Comparison of ENCODE assay signal across 16 cellular contexts in the genomic region with DNA sequence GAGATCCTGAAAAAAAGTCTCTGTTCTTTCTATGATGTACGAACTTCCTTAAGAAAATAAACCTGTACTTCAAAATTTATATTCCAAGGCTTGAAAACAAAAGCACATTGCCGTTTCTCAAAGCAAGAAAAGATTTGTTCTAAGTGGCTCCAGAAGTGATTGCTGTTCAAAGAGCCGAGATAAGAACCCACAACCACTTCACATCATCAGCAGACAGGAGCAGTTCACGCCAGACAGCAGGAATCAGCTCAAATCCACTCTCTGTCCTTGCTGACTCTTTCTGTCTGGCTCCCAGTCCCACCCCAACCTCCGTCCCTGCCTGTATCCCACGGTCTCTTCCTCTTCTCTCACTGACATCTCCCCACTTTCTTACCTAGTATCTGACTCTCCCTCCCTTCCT.
DNase-seq lines count a peak whose midpoint lies in the region; ATAC-seq and TF ChIP-seq lines count a peak whose summit lies in the region.
"Had no signal": no experiment of that assay in that cellular context is flagged by ENCODE, and none has a peak within 500 bp of the region (broad histone marks: within the 10 kb centered on the region; RNA-seq: fewer than 3 reads in every experiment).

No MANE protein-coding gene starts in this region.

- TF ChIP-seq CTCF in right atrium auricular region (IDR thresholded peaks at IDR 0.05), result no peak
- TF ChIP-seq CTCF in brain microvascular endothelial cell (IDR thresholded peaks at IDR 0.05; ENCODE audit: low read depth, low read length, missing control alignments), result no peak
- TF ChIP-seq CTCF in left lung (IDR thresholded peaks at IDR 0.05), result no peak
- no peak for TF ChIP-seq CTCF in thoracic aorta (IDR thresholded peaks at IDR 0.05)
- no peak for TF ChIP-seq CTCF in natural killer cell (IDR thresholded peaks at IDR 0.05)

- peak overlapping the region in 1 of 2 donors; percentile 40 for H3K27ac ChIP-seq in right atrium auricular region
- H3K27ac ChIP-seq in brain microvascular endothelial cell, result peak overlapping the region; percentile 26
- H3K27ac ChIP-seq in left lung, result no peak overlapping the region
- peak overlapping the region in 1 of 2 donors; percentile 25 for H3K27ac ChIP-seq in thoracic aorta
- H3K27ac ChIP-seq: C4-2B, RWPE1 had no signal

- H3K9me3 ChIP-seq in right atrium auricular region (no peaks in the 10 kb centered on the region), left lung (no peaks in the 10 kb centered on the region), thoracic aorta (no peaks in the 10 kb centered on the region)

- H3K4me3 ChIP-seq in right atrium auricular region (no peak overlapping the region), brain microvascular endothelial cell (ENCODE audit: low read depth, low read length) (no peak overlapping the region), left lung (no peak overlapping the region), thoracic aorta (peak overlapping the region; percentile 50)

- H3K36me3 Mint-ChIP-seq in natural killer cell, result no peaks in the 10 kb centered on the region

- H3K4me3 Mint-ChIP-seq in natural killer cell, result no peak overlapping the region

- DNase-seq in Right ventricle myocardium superior (no peak), right atrium auricular region (ENCODE audit: low spot score) (no peak), brain microvascular endothelial cell (peak; percentile 73), left lung (no peak), thoracic aorta (ENCODE audit: low spot score) (no peak), natural killer cell (no peak), NCI-H2081 treated with DMSO at 0.1 percent for 48 hours (lab: John Stamatoyannopoulos, UW) (no peak)
- DNase-seq in activated CD8-positive, alpha-beta memory T cell treated with anti-CD3 and anti-CD28 coated beads, Interleukin-2, amount 50 U/mL, for 48 hours, result no peak
- DNase-seq: 8988T, COR-L47, KBM-7, NCI-H1436 treated with DMSO at 0.1 percent for 48 hours, NCI-H2081, NCI-H526 had no signal

- intact Hi-C loops in Right ventricle myocardium superior (cut with DNase I) (no loop called here), left lung (cut with DNase I) (no loop called here), natural killer cell (cut with micrococcal nuclease) (no loop called here)

- H3K9me3 Mint-ChIP-seq in natural killer cell, result peaks cover 6 to 23% of the 10 kb centered on the region in 2 donors

- H3K4me1 ChIP-seq in right atrium auricular region (peaks cover 0 to 25% of the 10 kb centered on the region in 2 donors), left lung (no peaks in the 10 kb centered on the region), thoracic aorta (ENCODE audit: control insufficient read depth in 1 of 2, low read depth in 2 of 2) (peaks cover 0 to 39% of the 10 kb centered on the region in 2 donors)

- no peaks in the 10 kb centered on the region for H3K36me3 ChIP-seq in right atrium auricular region
- H3K36me3 ChIP-seq in brain microvascular endothelial cell (replicated peaks), result no peaks in the 10 kb centered on the region
- no peaks in the 10 kb centered on the region for H3K36me3 ChIP-seq in left lung
- no peaks in the 10 kb centered on the region for H3K36me3 ChIP-seq in thoracic aorta

- no peaks in the 10 kb centered on the region for H3K27me3 Mint-ChIP-seq in natural killer cell (ENCODE audit: low read depth in 2 of 2)

- peak; percentile 23 for ATAC-seq in Right ventricle myocardium superior (ENCODE audit: poor library complexity)
- peak; percentile 22 for ATAC-seq in left lung
- no peak for ATAC-seq in thoracic aorta (ENCODE audit: insufficient number of reproducible peaks, low FRiP score, low read depth)
- no peak for ATAC-seq in natural killer cell

- no peaks in the 10 kb centered on the region for H3K4me1 Mint-ChIP-seq in natural killer cell

- H3K27me3 ChIP-seq in right atrium auricular region (no peaks in the 10 kb centered on the region), brain microvascular endothelial cell (replicated peaks) (no peaks in the 10 kb centered on the region), left lung (peaks cover 0 to 43% of the 10 kb centered on the region in 2 donors), thoracic aorta (replicated peaks; ENCODE audit: insufficient read depth) (no peaks in the 10 kb centered on the region)

- in situ Hi-C loops in brain microvascular endothelial cell (cut with HindIII; ENCODE audit: low pct_ligation_motif_present, low sequenced_read_pairs), result no loop called here

- H3K27ac Mint-ChIP-seq in natural killer cell, result no peak overlapping the region

Comparison
In these comparisons a context has a peak if more than half of its experiments do, and no peak if none do; other contexts are left out.
1. ATAC-seq: peak in Right ventricle myocardium superior (single experiment) and left lung (single experiment); none in thoracic aorta (single experiment) and natural killer cell (0 of 3).